In the genomic region with DNA sequence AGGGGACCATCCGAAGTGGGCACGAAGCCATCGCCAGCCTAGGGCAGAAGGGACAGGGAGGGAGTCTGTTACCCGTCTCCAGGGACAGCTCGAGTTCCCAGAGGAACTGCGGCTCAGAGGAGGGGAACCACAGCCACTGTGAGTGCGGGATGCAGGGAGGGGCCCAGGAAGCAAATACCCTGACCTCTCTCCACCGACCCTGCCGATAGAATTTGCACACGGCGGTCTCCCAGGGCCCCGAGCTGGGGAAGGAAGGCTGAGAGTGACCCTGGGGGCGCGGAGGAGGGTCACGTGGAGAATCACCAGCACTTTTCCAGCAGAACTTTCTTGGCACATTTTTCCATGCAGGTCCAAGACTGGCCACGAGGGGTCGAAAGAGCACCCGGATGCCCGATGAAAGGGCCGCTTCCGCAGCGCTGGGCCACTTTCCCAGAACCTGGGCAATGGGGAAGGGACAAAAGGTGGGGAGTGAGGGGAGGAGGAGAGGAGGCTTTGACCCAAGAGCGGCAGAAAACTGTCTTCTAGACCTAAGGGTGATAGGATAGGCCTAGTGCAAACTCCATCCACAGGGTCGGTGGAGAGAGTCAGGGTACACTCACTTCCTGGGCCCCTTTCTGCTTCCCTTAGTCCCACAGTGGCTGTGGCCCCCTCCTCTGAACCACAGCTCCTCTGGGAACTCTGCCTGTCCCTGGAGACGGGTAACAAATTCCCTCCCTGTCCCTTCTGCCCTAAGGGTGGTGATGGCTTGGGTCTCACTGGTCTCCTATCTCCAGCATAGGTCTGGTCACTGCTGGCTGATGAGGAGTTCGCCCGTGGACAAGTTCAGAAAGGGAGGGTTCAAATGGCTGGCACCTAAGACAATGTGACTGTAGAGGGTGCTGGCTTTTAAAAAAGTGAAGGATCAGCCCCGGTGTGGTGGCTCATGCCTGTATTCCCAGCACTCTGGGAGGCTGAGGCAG, we compare ENCODE assay signal across 8 cellular contexts. TPM values are rescaled to one million over a fixed set of nuclear protein-coding genes. Genes with fewer than 3 reads are reported as not detected.
DNase-seq lines count a peak whose midpoint lies in the region; ATAC-seq and TF ChIP-seq lines count a peak whose summit lies in the region.

No MANE protein-coding gene starts in this region.

- no TSS peak for BruUV-seq in MCF 10A (replicated peaks; lab: Mats Ljungman, UMichigan)

- DNase-seq in DMS79 (lab: John Stamatoyannopoulos, UW): peak; percentile 5
- DNase-seq in LHCN-M2 (ENCODE audit: low read depth): peak; percentile 65
- DNase-seq in T-helper 17 cell: peak; percentile 17 to 34 (median 22)
- peak; percentile 77 for DNase-seq in MCF 10A (ENCODE audit: unreplicated experiment)
- peak; percentile 9 for DNase-seq in retinal pigment epithelial cell (ENCODE audit: low read depth)

- no peaks in the 10 kb centered on the region for H3K9me3 Mint-ChIP-seq in MCF 10A (ENCODE audit: unreplicated experiment)

- H3K27me3 Mint-ChIP-seq in T-helper 17 cell (peaks cover 13% of the 10 kb centered on the region), MCF 10A (ENCODE audit: insufficient read depth, unreplicated experiment) (peaks cover 7% of the 10 kb centered on the region)

- TF ChIP-seq CTCF in MCF 10A (IDR thresholded peaks at IDR 0.05; ENCODE audit: unreplicated experiment): peak; percentile 74
- peak; percentile 93 for TF ChIP-seq CTCF in retinal pigment epithelial cell (conservative IDR thresholded peaks at IDR 0.05; ENCODE audit: low read depth, low read length)

- POLR2A ChIA-PET in MCF 10A (lab: Yijun Ruan, JAX): interaction anchor here (0.7 to 3.0 kb wide), 2 partner anchors 23 to 34 kb away, joined by 3 to 18 read pairs; no protein-coding TSS in a partner anchor

- CTCF ChIA-PET in MCF 10A (lab: Yijun Ruan, JAX): interaction anchor here (0.5 to 5.6 kb wide), 20 partner anchors 9 to 1570 kb away, joined by 3 to 99 read pairs (median 4); a partner anchor contains a TSS

- peak overlapping the region; percentile 67 for H3K4me3 Mint-ChIP-seq in T-helper 17 cell
- no peak overlapping the region for H3K4me3 Mint-ChIP-seq in MCF 10A (ENCODE audit: unreplicated experiment)

- intact Hi-C loops in MCF 10A (cut with micrococcal nuclease): loop anchor here (1.0 to 10.0 kb wide), 2 partner anchors 35 to 77 kb away; no protein-coding TSS in a partner anchor

- ATAC-seq in T-helper 17 cell (peak; percentile 37), HG02870 (IDR thresholded peaks at IDR 0.05; ENCODE audit: unreplicated experiment) (no peak), GM18873 (IDR thresholded peaks at IDR 0.05; ENCODE audit: low FRiP score, unreplicated experiment) (no peak)

- peak overlapping the region; percentile 35 for H3K4me3 ChIP-seq in iPS-11a (ENCODE audit: low read depth, low read length)
- peak overlapping the region; percentile 39 for H3K4me3 ChIP-seq in retinal pigment epithelial cell (ENCODE audit: low read length)

- H3K27ac Mint-ChIP-seq in T-helper 17 cell (peak overlapping the region; percentile 21), MCF 10A (ENCODE audit: low read depth, unreplicated experiment) (peak overlapping the region; percentile 80)

- peaks cover 9% of the 10 kb centered on the region for H3K36me3 Mint-ChIP-seq in T-helper 17 cell (ENCODE audit: low read depth)
- peaks cover 48% of the 10 kb centered on the region for H3K36me3 Mint-ChIP-seq in MCF 10A (ENCODE audit: insufficient read depth, unreplicated experiment)

- H3K4me1 Mint-ChIP-seq in T-helper 17 cell (peaks cover 11% of the 10 kb centered on the region), MCF 10A (ENCODE audit: insufficient read depth, unreplicated experiment) (peaks cover 8% of the 10 kb centered on the region)

- H3K9me3 ChIP-seq in T-helper 17 cell (ENCODE audit: control insufficient read depth, low read length, poor library complexity, severe bottlenecking): no peaks in the 10 kb centered on the region

RNA-seq across cellular contexts. Expression of a gene that starts 5.3 kb away (rescaled TPM):
- total RNA-seq in LHCN-M2 (2014; rRNA removed) (not detected in 2 replicates), T-helper 17 cell (not detected), MCF 10A (2022) (not detected in 2 replicates)
- not detected for polyA plus RNA-seq in LHCN-M2 (2012)

RNA-seq across cellular contexts. Expression of a gene that starts 22.7 kb away (rescaled TPM):
- total RNA-seq in LHCN-M2 (2014; rRNA removed): 13.7 and 18.2 TPM in 2 replicates
- 8.5 TPM for polyA plus RNA-seq in LHCN-M2 (2012)
- 1 to 10 TPM; 8.3 to 9.4 TPM for total RNA-seq in T-helper 17 cell
- total RNA-seq in MCF 10A (2022): 16.8 and 17.3 TPM in 2 replicates

RNA-seq across cellular contexts. Expression of a gene that starts 31.8 kb away (rescaled TPM):
- total RNA-seq in LHCN-M2 (2014; rRNA removed) (17.8 and 20.1 TPM in 2 replicates), T-helper 17 cell (10 to 100 TPM; 58.1 to 61.2 TPM), MCF 10A (2022) (110 and 137 TPM in 2 replicates)
- polyA plus RNA-seq in LHCN-M2 (2012): 16.8 TPM

Comparison
In these comparisons a context has a peak if more than half of its experiments do, and no peak if none do; other contexts are left out.
1. DNase-seq: peak in every context shown above with its lines; median percentile 77 in MCF 10A; 65 in LHCN-M2; 22 in T-helper 17 cell; 9 in retinal pigment epithelial cell; 5 in DMS79.